In the genomic region with DNA sequence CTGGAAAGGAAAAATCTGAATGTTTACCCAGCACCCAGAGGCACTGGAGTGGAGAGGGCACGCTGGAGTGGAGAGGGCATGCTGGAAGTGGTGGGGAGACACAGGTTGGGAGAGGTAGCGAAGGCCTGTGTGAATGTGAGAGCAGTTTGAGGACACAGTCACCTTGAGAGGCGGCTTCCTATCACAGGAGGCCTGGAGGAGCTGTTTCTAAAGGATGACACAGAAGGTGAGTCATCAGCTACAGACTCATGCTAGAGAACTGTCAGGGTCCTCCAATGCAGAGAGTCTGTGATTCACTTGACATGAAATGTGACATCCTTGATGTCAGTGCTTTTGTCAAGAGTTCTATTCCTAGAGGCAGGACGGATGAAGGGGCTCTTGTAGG, we compare ENCODE assay signal across 8 cellular contexts. TPM values are rescaled to one million over a fixed set of nuclear protein-coding genes. Genes with fewer than 3 reads are reported as not detected.
DNase-seq lines count a peak whose midpoint lies in the region; ATAC-seq and TF ChIP-seq lines count a peak whose summit lies in the region.

No MANE protein-coding gene starts in this region.

- no peaks in the 10 kb centered on the region for H3K9me3 Mint-ChIP-seq in endodermal cell

- TF ChIP-seq CTCF in endodermal cell (conservative IDR thresholded peaks at IDR 0.05) = no peak
- TF ChIP-seq CTCF in psoas muscle (IDR thresholded peaks at IDR 0.05) = no peak

- H3K4me3 ChIP-seq in endodermal cell (ENCODE audit: low read length) (no peak overlapping the region), psoas muscle (peak overlapping the region; percentile 0)

- H3K4me1 ChIP-seq in endodermal cell (ENCODE audit: control insufficient read depth, insufficient read depth, low read length) = peaks cover 4% of the 10 kb centered on the region
- H3K4me1 ChIP-seq in psoas muscle = peaks cover 76% of the 10 kb centered on the region

- peaks cover 38% of the 10 kb centered on the region for H3K4me1 Mint-ChIP-seq in endodermal cell

- no peaks in the 10 kb centered on the region for H3K27me3 Mint-ChIP-seq in endodermal cell (ENCODE audit: insufficient read depth)

- intact Hi-C loops in psoas muscle (cut with DNase I) = no loop called here

- peak overlapping the region; percentile 36 for H3K27ac Mint-ChIP-seq in endodermal cell

- peaks cover 21% of the 10 kb centered on the region for H3K36me3 Mint-ChIP-seq in endodermal cell (ENCODE audit: low read depth)

- no peak overlapping the region for H3K9ac ChIP-seq in endodermal cell (ENCODE audit: extremely low read depth, low read length, poor library complexity, severe bottlenecking)

- H3K27me3 ChIP-seq in endodermal cell (ENCODE audit: control insufficient read depth, insufficient read depth, low read length, poor library complexity, severe bottlenecking) = no peaks in the 10 kb centered on the region
- H3K27me3 ChIP-seq in psoas muscle (ENCODE audit: insufficient read depth in 3 of 3, low read length in 2 of 3) = no peaks in the 10 kb centered on the region

- H3K27ac ChIP-seq in endodermal cell (ENCODE audit: low read depth, low read length) (no peak overlapping the region), psoas muscle (peak overlapping the region; percentile 91)

- peaks cover 18% of the 10 kb centered on the region for H3K36me3 ChIP-seq in endodermal cell (ENCODE audit: control insufficient read depth, insufficient read depth, low read length)
- no peaks in the 10 kb centered on the region for H3K36me3 ChIP-seq in psoas muscle (ENCODE audit: insufficient read depth in 1 of 2, low read depth in 1 of 2)

- H3K4me3 Mint-ChIP-seq in endodermal cell = no peak overlapping the region

- 88 to 93% methylated on average over 3 to 4 of the region's 4 CpGs for WGBS in endodermal cell (ENCODE audit: insufficient coverage in 1 of 2, insufficient read length in 1 of 2), 2 experiments
- 29 to 48% (median 30%) methylated on average over 4 of the region's 4 CpGs for WGBS in psoas muscle, 3 donors

- H3K9me3 ChIP-seq in endodermal cell (ENCODE audit: control insufficient read depth, low read length) = no peaks in the 10 kb centered on the region
- no peaks in the 10 kb centered on the region for H3K9me3 ChIP-seq in psoas muscle

- ATAC-seq in psoas muscle = peak; percentile 89 to 95 (median 93)
- ATAC-seq in GM19452 (IDR thresholded peaks at IDR 0.05; ENCODE audit: unreplicated experiment) = no peak
- no peak for ATAC-seq in HG03460 (IDR thresholded peaks at IDR 0.05; ENCODE audit: unreplicated experiment)

- DNase-seq in GM03348 (ENCODE audit: low spot score) = peak; percentile 83
- peak; percentile 95 for DNase-seq in RKO (ENCODE audit: low spot score)
- no peak for DNase-seq in endodermal cell
- no peak for DNase-seq in psoas muscle
- no peak for DNase-seq in foreskin melanocyte
- DNase-seq in middle frontal gyrus (ENCODE audit: extremely low spot score, low spot score) = no peak

RNA-seq across cellular contexts. Expression of gene CTRL, which starts 13.8 kb away (rescaled TPM):
- total RNA-seq in endodermal cell (1 to 10 TPM in 1 of 2 donors, under 1 TPM in 1; 0.66 to 2.3 TPM), psoas muscle (1 to 10 TPM in 1 of 4 donors, under 1 TPM in 3; 0.27 to 1.1 (median 0.79) TPM)
- polyA plus RNA-seq in endodermal cell (2013, experiment 1 of 2) = 1.6 TPM
- polyA plus RNA-seq in endodermal cell (2013, experiment 2 of 2) = 1.1 TPM
- 1 to 10 TPM; 1.1 TPM for polyA plus RNA-seq in psoas muscle

RNA-seq across cellular contexts. Expression of gene PSMB10, which starts 18.8 kb away (rescaled TPM):
- total RNA-seq in endodermal cell (10 to 100 TPM; 15.5 to 16.5 TPM), psoas muscle (10 to 100 TPM; 27.6 to 34.7 (median 31.6) TPM)
- polyA plus RNA-seq in endodermal cell (2013, experiment 1 of 2) = 15.1 TPM
- 16.7 TPM for polyA plus RNA-seq in endodermal cell (2013, experiment 2 of 2)
- 10 to 100 TPM; 55.0 to 98.6 (median 67.3) TPM for polyA plus RNA-seq in psoas muscle

RNA-seq across cellular contexts. Expression of gene PSKH1, which starts 24.8 kb away (rescaled TPM):
- total RNA-seq in endodermal cell (10 to 100 TPM; 32.1 to 37.4 TPM), psoas muscle (10 to 100 TPM; 11.3 to 18.8 (median 16.4) TPM)
- polyA plus RNA-seq in endodermal cell (2013, experiment 1 of 2) = 31.9 TPM
- polyA plus RNA-seq in endodermal cell (2013, experiment 2 of 2) = 25.4 TPM
- polyA plus RNA-seq in psoas muscle = 10 to 100 TPM in 2 of 3 donors, 1 to 10 TPM in 1; 9.6 to 16.9 (median 11.0) TPM

RNA-seq across cellular contexts. Expression of gene LCAT, which starts 26.1 kb away (rescaled TPM):
- total RNA-seq in endodermal cell (10 to 100 TPM in 1 of 2 donors, 1 to 10 TPM in 1; 8.4 to 14.3 TPM), psoas muscle (10 to 100 TPM in 2 of 4 donors, 1 to 10 TPM in 2; 5.9 to 15.1 (median 10.2) TPM)
- 8.7 TPM for polyA plus RNA-seq in endodermal cell (2013, experiment 1 of 2)
- 9.7 TPM for polyA plus RNA-seq in endodermal cell (2013, experiment 2 of 2)
- 1 to 10 TPM; 4.1 to 8.6 (median 4.7) TPM for polyA plus RNA-seq in psoas muscle

RNA-seq across cellular contexts. Expression of gene NRN1L, which starts 33.2 kb away (rescaled TPM):
- 1 to 10 TPM; 7.0 to 7.3 TPM for total RNA-seq in endodermal cell
- 1.2 TPM for polyA plus RNA-seq in endodermal cell (2013, experiment 1 of 2)
- 0.79 TPM for polyA plus RNA-seq in endodermal cell (2013, experiment 2 of 2)
- total RNA-seq in psoas muscle = 1 to 10 TPM in 1 of 4 donors, under 1 TPM in 1, not detected in 2; 0.77 to 1.1 TPM
- polyA plus RNA-seq in psoas muscle = under 1 TPM; 0.23 to 0.38 (median 0.37) TPM

Comparison
In these comparisons a context has a peak if more than half of its experiments do, and no peak if none do; other contexts are left out.
1. DNase-seq: peak in GM03348 (single experiment) and RKO (single experiment); none in endodermal cell (single experiment), psoas muscle (0 of 2), foreskin melanocyte (single experiment) and middle frontal gyrus (single experiment).
2. ATAC-seq: peak in psoas muscle (4 of 4); none in GM19452 (single experiment) and HG03460 (single experiment).